ENCODE assay signal across 8 cellular contexts in genomic region chr1:45687014-45687752, GRCh38. TPM values are rescaled to one million over a fixed set of nuclear protein-coding genes. Genes with fewer than 3 reads are reported as not detected.
DNase-seq lines count a peak whose midpoint lies in the region; TF ChIP-seq lines count a peak whose summit lies in the region.

No MANE protein-coding gene starts in this region.

- peaks cover 19% of the 10 kb centered on the region for H3K4me1 ChIP-seq in HAP-1

- H3K36me3 Mint-ChIP-seq in nephron (ENCODE audit: low read depth): peaks cover 7% of the 10 kb centered on the region
- peaks cover 36% of the 10 kb centered on the region for H3K36me3 Mint-ChIP-seq in stimulated activated naive CD8-positive, alpha-beta T cell treated with anti-CD3 and anti-CD28 coated beads, Interleukin-15, Interleukin-2, amounts not matched to agents 100 ng/mL and 50 ng/mL, for 24 hours (ENCODE audit: low read depth)

- H3K9me3 ChIP-seq in HAP-1 (no peaks in the 10 kb centered on the region), MG63 (no peaks in the 10 kb centered on the region)

- DNase-seq in G401 (ENCODE audit: low spot score) (peak; percentile 99), HAP-1 (ENCODE audit: low spot score in 2 of 2) (peak; percentile 97 to 99), MG63 (peak; percentile 98), SHP77 (lab: John Stamatoyannopoulos, UW) (peak; percentile 97), activated gamma-delta T cell (lab: John Stamatoyannopoulos, UW) (peak; percentile 94), fibroblast of the conjunctiva (ENCODE audit: low read depth) (peak; percentile 97)

- TF ChIP-seq CTCF in nephron (IDR thresholded peaks at IDR 0.05; ENCODE audit: unreplicated experiment in 3 of 3): no peak

- peaks cover 36% of the 10 kb centered on the region for H3K4me1 Mint-ChIP-seq in nephron
- H3K4me1 Mint-ChIP-seq in stimulated activated naive CD8-positive, alpha-beta T cell treated with anti-CD3 and anti-CD28 coated beads, Interleukin-15, Interleukin-2, amounts not matched to agents 100 ng/mL and 50 ng/mL, for 24 hours (ENCODE audit: low read depth): peaks cover 55% of the 10 kb centered on the region

- peak overlapping the region; percentile 98 to 100 (median 98) for H3K4me3 Mint-ChIP-seq in nephron
- peak overlapping the region; percentile 97 for H3K4me3 Mint-ChIP-seq in stimulated activated naive CD8-positive, alpha-beta T cell treated with anti-CD3 and anti-CD28 coated beads, Interleukin-15, Interleukin-2, amounts not matched to agents 100 ng/mL and 50 ng/mL, for 24 hours

- no peaks in the 10 kb centered on the region for H3K27me3 ChIP-seq in HAP-1 (ENCODE audit: low read depth)
- no peaks in the 10 kb centered on the region for H3K27me3 ChIP-seq in MG63

- H3K4me3 ChIP-seq in HAP-1 (peak overlapping the region; percentile 97), MG63 (peak overlapping the region; percentile 99)

- H3K27ac Mint-ChIP-seq in nephron: peak overlapping the region; percentile 100
- peak overlapping the region; percentile 96 for H3K27ac Mint-ChIP-seq in stimulated activated naive CD8-positive, alpha-beta T cell treated with anti-CD3 and anti-CD28 coated beads, Interleukin-15, Interleukin-2, amounts not matched to agents 100 ng/mL and 50 ng/mL, for 24 hours

- H3K27me3 Mint-ChIP-seq in nephron (ENCODE audit: low read depth): no peaks in the 10 kb centered on the region
- H3K27me3 Mint-ChIP-seq in stimulated activated naive CD8-positive, alpha-beta T cell treated with anti-CD3 and anti-CD28 coated beads, Interleukin-15, Interleukin-2, amounts not matched to agents 100 ng/mL and 50 ng/mL, for 24 hours: no peaks in the 10 kb centered on the region

- H3K36me3 ChIP-seq in HAP-1 (replicated peaks) (peaks cover 6% of the 10 kb centered on the region), MG63 (peaks cover 23% of the 10 kb centered on the region)

- in situ Hi-C loops in G401 (cut with HindIII; ENCODE audit: low sequenced_read_pairs) (no loop called here), HAP-1 (cut with MboI; ENCODE audit: low sequenced_read_pairs) (no loop called here)

- H3K9me3 Mint-ChIP-seq in nephron: no peaks in the 10 kb centered on the region
- H3K9me3 Mint-ChIP-seq in stimulated activated naive CD8-positive, alpha-beta T cell treated with anti-CD3 and anti-CD28 coated beads, Interleukin-15, Interleukin-2, amounts not matched to agents 100 ng/mL and 50 ng/mL, for 24 hours: no peaks in the 10 kb centered on the region

RNA-seq across cellular contexts. Expression of gene TMEM69, which starts 0.8 kb away (rescaled TPM):
- 57.0 and 79.0 TPM in 2 replicates for total RNA-seq in G401 (2014; rRNA removed; shearing (Covaris generic))
- 13.7 and 21.7 TPM in 2 replicates for total RNA-seq in MG63 (2014; rRNA removed; shearing (Covaris generic); ENCODE audit: low replicate concordance)

RNA-seq across cellular contexts. Expression of gene GPBP1L1, which starts 0.8 kb away (rescaled TPM):
- 94.9 and 108 TPM in 2 replicates for total RNA-seq in G401 (2014; rRNA removed; shearing (Covaris generic))
- 126 and 254 TPM in 2 replicates for total RNA-seq in MG63 (2014; rRNA removed; shearing (Covaris generic); ENCODE audit: low replicate concordance)

Comparison
In these comparisons a context has a peak if more than half of its experiments do, and no peak if none do; other contexts are left out.
1. Peak in every context shown above with its lines: DNase-seq and H3K4me3 ChIP-seq.